In genomic region chr2:202831241-202831997, GRCh38 we compare ENCODE assay signal across 8 cellular contexts. TPM values are rescaled to one million over a fixed set of nuclear protein-coding genes. Genes with fewer than 3 reads are reported as not detected.
A peak's percentile ranks its signal among the peaks of the same experiment; 100 is the strongest.
DNase-seq lines count a peak whose midpoint lies in the region; ATAC-seq, FAIRE-seq and TF ChIP-seq lines count a peak whose summit lies in the region.

No MANE protein-coding gene starts in this region.

- H3K36me3 ChIP-seq in left lung = no peaks in the 10 kb centered on the region

- H3K9me3 Mint-ChIP-seq in T-cell = no peaks in the 10 kb centered on the region
- peaks cover 0 to 2% of the 10 kb centered on the region in 2 donors for H3K9me3 Mint-ChIP-seq in stimulated activated naive B cell treated with anti-CD40 and anti-IgM and Interleukin-4, amounts not matched to agents 10 μg/mL and 1 μg/mL and 100 μg/mL, for 72 hours

- H3K4me3 ChIP-seq in AG09309 (ENCODE audit: control insufficient read depth, low read depth, low read length) (no peak overlapping the region), left lung (no peak overlapping the region)

- POLR2A ChIA-PET in T-cell (lab: Charles Lee) = interaction anchor here in 1 of 2 donors (0.5 kb wide), 1 partner anchor 22 kb away, joined by 3 read pairs; no protein-coding TSS in a partner anchor

- H3K27me3 Mint-ChIP-seq in T-cell = no peaks in the 10 kb centered on the region
- no peaks in the 10 kb centered on the region for H3K27me3 Mint-ChIP-seq in stimulated activated naive B cell treated with anti-CD40 and anti-IgM and Interleukin-4, amounts not matched to agents 10 μg/mL and 1 μg/mL and 100 μg/mL, for 72 hours

- H3K4me3 Mint-ChIP-seq in T-cell = peak overlapping the region in 1 of 3 donors; percentile 57
- H3K4me3 Mint-ChIP-seq in stimulated activated naive B cell treated with anti-CD40 and anti-IgM and Interleukin-4, amounts not matched to agents 10 μg/mL and 1 μg/mL and 100 μg/mL, for 72 hours = peak overlapping the region in 1 of 2 donors; percentile 21

- H3K27ac Mint-ChIP-seq in T-cell = peak overlapping the region in 1 of 2 donors; percentile 7
- no peak overlapping the region for H3K27ac Mint-ChIP-seq in stimulated activated naive B cell treated with anti-CD40 and anti-IgM and Interleukin-4, amounts not matched to agents 10 μg/mL and 1 μg/mL and 100 μg/mL, for 72 hours

- peak; percentile 21 for DNase-seq in AG09309 (ENCODE audit: low read depth)
- DNase-seq in GM12891 (ENCODE audit: insufficient read length, low spot score) = peak; percentile 11
- DNase-seq in MV-4-11 (lab: John Stamatoyannopoulos, UW) = peak; percentile 53
- peak in 30 of 34 experiments; percentile 12 to 54 (median 30) for DNase-seq in T-cell
- DNase-seq in central memory CD4-positive, alpha-beta T cell = peak; percentile 28
- no peak for DNase-seq in left lung
- DNase-seq in stimulated activated naive B cell treated with anti-CD40 and anti-IgM and Interleukin-4, amounts not matched to agents 10 μg/mL and 1 μg/mL and 100 μg/mL, for 72 hours = peak; percentile 35
- no peak for DNase-seq in T-helper 9 cell

- peak; percentile 81 for TF ChIP-seq CTCF in AG09309 (IDR thresholded peaks at IDR 0.05; ENCODE audit: control insufficient read depth, insufficient read depth, low read depth, low read length, missing control alignments)
- peak in 1 of 2 donors; percentile 46 for TF ChIP-seq CTCF in left lung (IDR thresholded peaks at IDR 0.05)

- peaks cover 9 to 17% (median 9%) of the 10 kb centered on the region in 3 donors for H3K4me1 Mint-ChIP-seq in T-cell
- peaks cover 9 to 11% of the 10 kb centered on the region in 2 donors for H3K4me1 Mint-ChIP-seq in stimulated activated naive B cell treated with anti-CD40 and anti-IgM and Interleukin-4, amounts not matched to agents 10 μg/mL and 1 μg/mL and 100 μg/mL, for 72 hours

- intact Hi-C loops in left lung (cut with DNase I) = no loop called here

- H3K4me1 ChIP-seq in left lung = no peaks in the 10 kb centered on the region

- CTCF ChIA-PET in T-cell (lab: Charles Lee) = interaction anchor here (0.6 to 1.1 kb wide), 2 partner anchors 39 to 278 kb away, joined by 3 read pairs; no protein-coding TSS in a partner anchor

- H3K27me3 ChIP-seq in left lung = no peaks in the 10 kb centered on the region

- ATAC-seq in T-cell (replicated peaks in 1 of 4) (peak; percentile 45 to 79 (median 74)), left lung (peak; percentile 83)
- ATAC-seq in stimulated activated naive B cell treated with anti-CD40 and anti-IgM and Interleukin-4, amounts not matched to agents 10 μg/mL and 1 μg/mL and 100 μg/mL, for 72 hours (replicated peaks) = peak; percentile 64 to 71

- no peak for TF ChIP-seq POLR2A in GM12891 (IDR thresholded peaks at IDR 0.05; ENCODE audit: low read depth, low read length)

- no peaks in the 10 kb centered on the region for H3K36me3 Mint-ChIP-seq in T-cell
- H3K36me3 Mint-ChIP-seq in stimulated activated naive B cell treated with anti-CD40 and anti-IgM and Interleukin-4, amounts not matched to agents 10 μg/mL and 1 μg/mL and 100 μg/mL, for 72 hours = no peaks in the 10 kb centered on the region

- FAIRE-seq in GM12891 (lab: Jason Lieb, UNC) = peak; percentile 92

- H3K9me3 ChIP-seq in left lung = no peaks in the 10 kb centered on the region

- no peak overlapping the region for H3K27ac ChIP-seq in left lung

TF ChIP-seq in GM12891, 5 proteins besides CTCF, POLR2A, EP300 and RAD21:
- no peak for TF ChIP-seq PAX5 (IDR thresholded peaks at IDR 0.05; ENCODE audit: insufficient read depth, low read length, severe bottlenecking)
- no peak for TF ChIP-seq POU2F2 (IDR thresholded peaks at IDR 0.05; ENCODE audit: low read depth, low read length)
- TF ChIP-seq POLR2AphosphoS5 (IDR thresholded peaks at IDR 0.05; ENCODE audit: low read depth, low read length) = no peak
- TF ChIP-seq SPI1 (IDR thresholded peaks at IDR 0.05; ENCODE audit: low read depth, low read length) = no peak
- TF ChIP-seq TAF1 (IDR thresholded peaks at IDR 0.05; ENCODE audit: low read depth, low read length) = no peak
TF ChIP-seq in GM12891: peak in this region for 0.

RNA-seq across cellular contexts. Expression of gene ICA1L, which starts 40.1 kb away (rescaled TPM):
- 1.4 TPM for polyA plus RNA-seq in GM12891 (2012; ENCODE audit: low read depth, missing spikeins)
- 1 to 10 TPM; 2.0 to 4.3 (median 2.5) TPM for total RNA-seq in T-cell
- 1 to 10 TPM; 2.6 to 2.7 TPM for total RNA-seq in left lung

Comparison
In these comparisons a context has a peak if more than half of its experiments do, and no peak if none do; other contexts are left out.
1. DNase-seq: peak in AG09309 (single experiment), GM12891 (single experiment), MV-4-11 (single experiment), T-cell (30 of 34), central memory CD4-positive, alpha-beta T cell (single experiment) and stimulated activated naive B cell treated with anti-CD40 and anti-IgM and Interleukin-4, amounts not matched to agents 10 μg/mL and 1 μg/mL and 100 μg/mL, for 72 hours (single experiment); none in left lung (0 of 2) and T-helper 9 cell (single experiment).
2. Peak in every context shown above with its lines, with median percentiles within 50 percentile points of each other: ATAC-seq.